Comparison of ENCODE assay signal across 9 cellular contexts in genomic region chr17:79027274-79027924, GRCh38. TPM values are rescaled to one million over a fixed set of nuclear protein-coding genes. Genes with fewer than 3 reads are reported as not detected.
DNase-seq lines count a peak whose midpoint lies in the region; ATAC-seq and TF ChIP-seq lines count a peak whose summit lies in the region.
"Had no signal": no experiment of that assay in that cellular context is flagged by ENCODE, and none has a peak within 500 bp of the region (broad histone marks: within the 10 kb centered on the region; RNA-seq: fewer than 3 reads in every experiment).

No MANE protein-coding gene starts in this region.

- H3K36me3 Mint-ChIP-seq in natural killer cell = no peaks in the 10 kb centered on the region

- H3K27ac Mint-ChIP-seq in natural killer cell = no peak overlapping the region

- H3K9ac ChIP-seq in duodenal mucosa (ENCODE audit: low read depth in 1 of 2, low read length in 2 of 2) = peak overlapping the region in 1 of 2 donors; percentile 54

- H3K27ac ChIP-seq in Peyer's patch (peak overlapping the region in 2 of 4 donors; percentile 66 to 79), duodenal mucosa (ENCODE audit: low read depth, low read length) (no peak overlapping the region), upper lobe of right lung (peak overlapping the region; percentile 77)

- no peak overlapping the region for H3K4me3 Mint-ChIP-seq in natural killer cell

- H3K9me3 Mint-ChIP-seq in natural killer cell = no peaks in the 10 kb centered on the region

- ATAC-seq in upper lobe of right lung = no peak
- no peak for ATAC-seq in natural killer cell

- H3K27me3 ChIP-seq in Peyer's patch (no peaks in the 10 kb centered on the region), duodenal mucosa (ENCODE audit: control insufficient read depth in 1 of 2, insufficient read depth in 2 of 2, low read length in 2 of 2) (peaks cover 6 to 11% of the 10 kb centered on the region in 2 donors), upper lobe of right lung (no peaks in the 10 kb centered on the region)
- H3K27me3 ChIP-seq: MG63 had no signal

- H3K36me3 ChIP-seq in Peyer's patch (no peaks in the 10 kb centered on the region), duodenal mucosa (ENCODE audit: control insufficient read depth in 1 of 2, insufficient read depth in 2 of 2, low read length in 2 of 2) (no peaks in the 10 kb centered on the region), upper lobe of right lung (no peaks in the 10 kb centered on the region)
- H3K36me3 ChIP-seq: MG63 had no signal

- H3K27me3 Mint-ChIP-seq in natural killer cell (ENCODE audit: low read depth in 2 of 2) = peaks cover 30 to 43% of the 10 kb centered on the region in 2 donors

- no peak for TF ChIP-seq POLR2A in Peyer's patch (IDR thresholded peaks at IDR 0.05)

- H3K4me3 ChIP-seq in Peyer's patch (peak overlapping the region in 2 of 4 donors; percentile 5 to 20), duodenal mucosa (ENCODE audit: low read depth in 1 of 2, low read length in 2 of 2) (peak overlapping the region; percentile 5 to 21), upper lobe of right lung (no peak overlapping the region)
- H3K4me3 ChIP-seq: MG63 had no signal

- H3K4me1 ChIP-seq in Peyer's patch (peaks cover 8 to 50% (median 15%) of the 10 kb centered on the region in 4 donors), duodenal mucosa (ENCODE audit: control insufficient read depth in 1 of 2, insufficient read depth in 2 of 2, low read length in 2 of 2) (peaks cover 39 to 52% of the 10 kb centered on the region in 2 donors), upper lobe of right lung (peaks cover 51% of the 10 kb centered on the region)

- peaks cover 9 to 10% of the 10 kb centered on the region in 2 donors for H3K4me1 Mint-ChIP-seq in natural killer cell

- TF ChIP-seq CTCF in Peyer's patch (IDR thresholded peaks at IDR 0.05) (no peak), upper lobe of right lung (IDR thresholded peaks at IDR 0.05) (no peak), natural killer cell (IDR thresholded peaks at IDR 0.05) (no peak)

- H3K9me3 ChIP-seq in Peyer's patch (no peaks in the 10 kb centered on the region), duodenal mucosa (ENCODE audit: control insufficient read depth in 1 of 2, low read length in 2 of 2) (no peaks in the 10 kb centered on the region), upper lobe of right lung (no peaks in the 10 kb centered on the region)
- H3K9me3 ChIP-seq: MG63 had no signal

- peak in 2 of 3 donors; percentile 46 to 58 for DNase-seq in Peyer's patch
- DNase-seq in mesenteric fat pad (ENCODE audit: low spot score) = peak; percentile 79
- DNase-seq in upper lobe of right lung = peak; percentile 63
- DNase-seq in natural killer cell = no peak
- no peak for DNase-seq in stimulated activated CD8-positive, alpha-beta memory T cell treated with anti-CD3 and anti-CD28 coated beads, Interleukin-4, amount 100 ng/mL, for 48 hours
- no peak for DNase-seq in stimulated activated CD4-positive, alpha-beta T cell treated with anti-CD3 and anti-CD28 coated beads, Interleukin-15, amount 100 ng/mL, for 24 hours
- DNase-seq: cerebellar nuclear complex had no signal

- intact Hi-C loops in upper lobe of right lung (cut with DNase I) (no loop called here), natural killer cell (cut with micrococcal nuclease) (no loop called here)

RNA-seq across cellular contexts. Expression of gene C1QTNF1, which starts 3.4 kb away (rescaled TPM):
- total RNA-seq in Peyer's patch = 10 to 100 TPM in 3 of 4 donors, 1 to 10 TPM in 1; 6.3 to 20.6 (median 14.3) TPM
- total RNA-seq in mesenteric fat pad = 563 TPM
- 28.3 TPM for total RNA-seq in upper lobe of right lung
- under 1 TPM in 2 of 3 donors, not detected in 1; 0.20 to 0.28 TPM for total RNA-seq in natural killer cell

RNA-seq across cellular contexts. Expression of gene CANT1, which starts 17.8 kb away (rescaled TPM):
- total RNA-seq in Peyer's patch = 100 to 1,000 TPM in 1 of 4 donors, 10 to 100 TPM in 3; 56.9 to 125 (median 80.0) TPM
- 37.9 TPM for total RNA-seq in mesenteric fat pad
- total RNA-seq in upper lobe of right lung = 59.6 TPM
- 10 to 100 TPM; 40.0 to 58.8 (median 53.4) TPM for total RNA-seq in natural killer cell

RNA-seq across cellular contexts. Expression of gene ENGASE, which starts 47.2 kb away (rescaled TPM):
- 100 to 1,000 TPM in 3 of 4 donors, 10 to 100 TPM in 1; 57.6 to 336 (median 223) TPM for total RNA-seq in Peyer's patch
- 38.8 TPM for total RNA-seq in mesenteric fat pad
- total RNA-seq in upper lobe of right lung = 58.2 TPM
- 10 to 100 TPM; 56.0 to 86.4 (median 56.9) TPM for total RNA-seq in natural killer cell

RNA-seq across cellular contexts. Expression of gene LGALS3BP, which starts 47.7 kb away (rescaled TPM):
- total RNA-seq in Peyer's patch (1,000 to 10,000 TPM in 3 of 4 donors, 100 to 1,000 TPM in 1; 202 to 2,181 (median 1,427) TPM), mesenteric fat pad (417 TPM), upper lobe of right lung (405 TPM), natural killer cell (1 to 10 TPM; 4.2 to 8.8 (median 4.2) TPM)

Comparison
In these comparisons a context has a peak if more than half of its experiments do, and no peak if none do; other contexts are left out.
1. DNase-seq: peak in Peyer's patch (2 of 3), mesenteric fat pad (single experiment) and upper lobe of right lung (single experiment); none in natural killer cell (single experiment), stimulated activated CD8-positive, alpha-beta memory T cell treated with anti-CD3 and anti-CD28 coated beads, Interleukin-4, amount 100 ng/mL, for 48 hours (single experiment) and stimulated activated CD4-positive, alpha-beta T cell treated with anti-CD3 and anti-CD28 coated beads, Interleukin-15, amount 100 ng/mL, for 24 hours (single experiment).
2. RNA of gene C1QTNF1, which starts 3.4 kb away (total RNA-seq): 563 TPM in mesenteric fat pad (single experiment); 28.3 TPM in upper lobe of right lung (single experiment), 6.3 to 20.6 TPM in Peyer's patch and 0.20 to 0.28 TPM in natural killer cell; every median in the first group is over 10 times any median in the second.